Comparison of ENCODE assay signal across 8 cellular contexts in the genomic region with DNA sequence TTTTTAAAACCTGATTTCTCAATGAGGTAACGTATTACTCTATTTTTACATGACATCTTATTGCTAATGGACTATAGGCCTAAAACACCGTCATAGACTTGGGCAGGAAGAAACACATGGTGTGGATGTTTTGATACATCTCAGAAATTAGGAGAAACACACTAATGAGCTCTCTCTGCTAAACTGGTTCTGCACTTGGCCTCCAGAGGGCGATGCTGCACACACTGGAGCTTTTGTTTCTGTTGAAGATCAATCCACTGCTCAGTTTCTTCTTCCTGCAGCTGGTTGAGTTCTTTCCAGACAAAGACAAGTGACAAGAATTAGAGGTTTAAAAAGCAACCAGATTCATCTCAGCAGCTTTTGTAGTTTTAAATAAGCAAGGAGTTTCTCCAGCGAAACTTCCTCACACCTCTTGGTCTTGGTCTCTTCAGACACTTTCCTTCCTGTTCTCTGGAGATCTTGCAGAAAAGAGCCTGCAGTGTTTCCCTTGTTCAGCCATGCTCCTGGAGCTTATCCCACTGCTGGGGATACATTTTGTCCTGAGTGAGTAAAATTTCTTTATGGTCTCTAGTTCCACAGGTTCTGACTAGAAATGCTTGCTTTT.
A peak's percentile ranks its signal among the peaks of the same experiment; 100 is the strongest.
DNase-seq lines count a peak whose midpoint lies in the region; ATAC-seq and TF ChIP-seq lines count a peak whose summit lies in the region.

No MANE protein-coding gene starts in this region.

- TF ChIP-seq CTCF in fibroblast of villous mesenchyme (IDR thresholded peaks at IDR 0.05; ENCODE audit: insufficient read depth, low read depth, low read length), result peak; percentile 67
- TF ChIP-seq CTCF in prostate gland (IDR thresholded peaks at IDR 0.05), result peak in 2 of 4 experiments; percentile 17 to 18

- intact Hi-C loops in left cardiac atrium (cut with DNase I) (no loop called here), cardiac septum (cut with DNase I) (no loop called here), prostate gland (cut with DNase I) (no loop called here)

- ATAC-seq in left cardiac atrium, result no peak
- no peak for ATAC-seq in GM21381 (IDR thresholded peaks at IDR 0.05; ENCODE audit: unreplicated experiment)
- no peak for ATAC-seq in HG03469 (IDR thresholded peaks at IDR 0.05; ENCODE audit: unreplicated experiment)

- no peak overlapping the region for H3K27ac ChIP-seq in prostate gland

- no peak overlapping the region for H3K4me3 ChIP-seq in NT2/D1 (ENCODE audit: insufficient read length, low read depth)
- no peak overlapping the region for H3K4me3 ChIP-seq in fibroblast of villous mesenchyme (ENCODE audit: low read depth, low read length)
- no peak overlapping the region for H3K4me3 ChIP-seq in prostate gland

- 27% methylated on average over 4 of the region's 4 CpGs for WGBS in prostate gland

- H3K9me3 ChIP-seq in NT2/D1 (ENCODE audit: insufficient read depth, low read length) (no peaks in the 10 kb centered on the region), prostate gland (no peaks in the 10 kb centered on the region)

- no peaks in the 10 kb centered on the region for H3K36me3 ChIP-seq in NT2/D1 (ENCODE audit: insufficient read depth, insufficient read length, low read length)
- no peaks in the 10 kb centered on the region for H3K36me3 ChIP-seq in prostate gland

- no peak overlapping the region for H3K9ac ChIP-seq in NT2/D1 (ENCODE audit: insufficient read length, low read depth)

- TF ChIP-seq POLR2A in prostate gland (IDR thresholded peaks at IDR 0.05), result no peak

- H3K4me1 ChIP-seq in NT2/D1 (ENCODE audit: insufficient read depth, insufficient read length), result no peaks in the 10 kb centered on the region
- no peaks in the 10 kb centered on the region for H3K4me1 ChIP-seq in prostate gland (replicated peaks)

- DNase-seq in left cardiac atrium, result peak; percentile 31
- no peak for DNase-seq in cardiac septum (ENCODE audit: low spot score)
- peak; percentile 5 for DNase-seq in NT2/D1 (ENCODE audit: low read depth, low spot score)
- peak; percentile 76 for DNase-seq in activated T-cell treated with anti-CD3 and anti-CD28 coated beads, Interleukin-2, amount 50 U/mL, for 1 hour
- peak; percentile 2 for DNase-seq in fibroblast of villous mesenchyme (ENCODE audit: low read depth)
- peak; percentile 7 for DNase-seq in prostate gland (ENCODE audit: low spot score)

- H3K27me3 ChIP-seq in NT2/D1 (ENCODE audit: insufficient read depth, insufficient read length), result no peaks in the 10 kb centered on the region
- no peaks in the 10 kb centered on the region for H3K27me3 ChIP-seq in prostate gland (replicated peaks; ENCODE audit: insufficient read depth)
